Comparison of ENCODE assay signal across 8 cellular contexts in the genomic region with DNA sequence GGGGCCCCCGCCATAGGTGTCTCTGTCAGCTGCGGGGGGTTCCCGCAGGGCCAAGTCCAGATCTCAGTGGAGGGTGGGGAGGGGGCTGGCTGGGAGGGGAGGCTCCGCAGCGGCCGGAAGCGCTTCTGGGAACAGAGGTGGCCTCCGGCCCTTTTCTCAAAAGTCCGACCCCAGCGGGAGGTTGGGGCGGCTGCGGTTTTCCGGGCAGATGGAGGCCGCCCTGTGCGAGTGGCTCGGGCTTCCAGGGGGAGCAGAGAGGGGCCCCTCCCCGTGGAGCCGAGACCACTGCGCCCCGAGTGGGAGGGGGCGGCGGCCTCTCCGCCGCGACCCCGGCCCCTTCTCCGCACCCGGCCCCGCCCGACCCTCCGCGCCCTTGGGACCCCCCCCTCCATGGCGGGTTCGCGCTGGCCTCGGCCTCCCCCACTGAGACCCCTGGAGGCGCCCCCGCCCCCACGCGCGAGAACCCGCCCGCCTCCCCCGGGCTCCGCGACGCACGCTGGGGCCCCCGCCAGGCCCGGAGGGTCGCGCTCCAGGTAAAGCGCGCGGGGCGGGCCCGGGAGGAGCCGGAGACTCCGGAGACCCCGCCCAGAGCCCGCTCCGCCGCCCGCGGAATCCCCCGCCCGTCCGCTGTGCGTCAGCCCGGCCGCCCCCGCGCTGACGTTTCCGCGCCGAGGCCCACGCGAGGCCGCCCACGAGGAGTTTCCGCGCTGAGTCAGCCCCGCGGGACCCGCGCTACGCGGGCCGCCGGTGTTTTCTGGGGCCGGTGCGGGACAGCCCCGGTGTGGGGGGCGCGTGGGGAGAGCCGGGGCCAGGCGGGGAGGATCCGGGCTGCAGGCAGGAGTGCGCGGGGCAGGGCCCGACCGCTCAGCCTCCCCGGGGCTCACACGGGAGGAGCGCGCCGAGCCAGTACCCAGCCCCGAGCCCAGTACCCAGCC. TPM values are rescaled to one million over a fixed set of nuclear protein-coding genes. Genes with fewer than 3 reads are reported as not detected.
DNase-seq lines count a peak whose midpoint lies in the region; ATAC-seq and TF ChIP-seq lines count a peak whose summit lies in the region.

No MANE protein-coding gene starts in this region.

- H3K27ac ChIP-seq in parathyroid adenoma, result no peak overlapping the region

- no peak overlapping the region for H3K9ac ChIP-seq in parathyroid adenoma

- H3K4me1 Mint-ChIP-seq in type B pancreatic cell (ENCODE audit: unreplicated experiment), result no peaks in the 10 kb centered on the region

- peak overlapping the region; percentile 74 for H3K4me2 ChIP-seq in parathyroid adenoma (ENCODE audit: low read length)

- no peaks in the 10 kb centered on the region for H3K27me3 ChIP-seq in parathyroid adenoma (ENCODE audit: control insufficient read depth, insufficient read depth, low read length)

- no peaks in the 10 kb centered on the region for H3K9me3 ChIP-seq in parathyroid adenoma (ENCODE audit: control insufficient read depth, low read length)

- peak; percentile 54 for ATAC-seq in GM18907 (IDR thresholded peaks at IDR 0.05; ENCODE audit: unreplicated experiment)

- peak overlapping the region; percentile 68 for H2AFZ ChIP-seq in parathyroid adenoma

- peak overlapping the region; percentile 63 for H3K4me3 Mint-ChIP-seq in type B pancreatic cell

- H3K79me2 ChIP-seq in parathyroid adenoma, result no peaks in the 10 kb centered on the region

- no peaks in the 10 kb centered on the region for H3K36me3 ChIP-seq in parathyroid adenoma (ENCODE audit: control insufficient read depth, insufficient read depth, low read length)

- H3K36me3 Mint-ChIP-seq in type B pancreatic cell, result no peaks in the 10 kb centered on the region

- H3K4me1 ChIP-seq in parathyroid adenoma, result no peaks in the 10 kb centered on the region

- no peak overlapping the region for H3K4me3 ChIP-seq in fibroblast of mammary gland (ENCODE audit: control insufficient read depth, low read depth, low read length)
- H3K4me3 ChIP-seq in parathyroid adenoma (ENCODE audit: low read depth, low read length), result peak overlapping the region; percentile 34

- H3K27me3 Mint-ChIP-seq in type B pancreatic cell, result no peaks in the 10 kb centered on the region

- H3K27ac Mint-ChIP-seq in type B pancreatic cell, result no peak overlapping the region

- in situ Hi-C loops in G401 (cut with HindIII; ENCODE audit: low sequenced_read_pairs), result no loop called here

- no peaks in the 10 kb centered on the region for H3K9me3 Mint-ChIP-seq in type B pancreatic cell

- no peak for TF ChIP-seq CTCF in fibroblast of mammary gland (conservative IDR thresholded peaks at IDR 0.05; ENCODE audit: control insufficient read depth, insufficient read depth, low read depth, low read length)
- TF ChIP-seq CTCF in parathyroid adenoma (IDR thresholded peaks at IDR 0.05), result no peak
- TF ChIP-seq CTCF in type B pancreatic cell (conservative IDR thresholded peaks at IDR 0.05), result no peak

- peak; percentile 63 for DNase-seq in NCI-H226
- DNase-seq in activated T-cell treated with anti-CD3 and anti-CD28 coated beads for 24 hours (ENCODE audit: low read depth), result peak; percentile 86
- DNase-seq in fibroblast of mammary gland (ENCODE audit: low read depth), result peak; percentile 53
- no peak for DNase-seq in type B pancreatic cell (ENCODE audit: extremely low spot score, unreplicated experiment)
- DNase-seq in G401 (ENCODE audit: low spot score), result no peak
- no peak for DNase-seq in globus pallidus (ENCODE audit: low spot score)

RNA-seq across cellular contexts. Expression of a gene that starts 5.2 kb away (rescaled TPM):
- 0.38 TPM in 1 of 2 replicates, not detected in the other for total RNA-seq in type B pancreatic cell (ENCODE audit: low replicate concordance)
- 1.2 TPM in 1 of 2 replicates, not detected in the other for total RNA-seq in G401 (2014; rRNA removed; shearing (Covaris generic))

RNA-seq across cellular contexts. Expression of a gene that starts 12.8 kb away (rescaled TPM):
- total RNA-seq in type B pancreatic cell (ENCODE audit: low replicate concordance), result 0.31 TPM in 1 of 2 replicates, not detected in the other
- not detected in 2 replicates for total RNA-seq in G401 (2014; rRNA removed; shearing (Covaris generic))

RNA-seq across cellular contexts. Expression of a gene that starts 27.5 kb away (rescaled TPM):
- 0.88 and 1.4 TPM in 2 replicates for total RNA-seq in type B pancreatic cell (ENCODE audit: low replicate concordance)
- not detected in 2 replicates for total RNA-seq in G401 (2014; rRNA removed; shearing (Covaris generic))

RNA-seq across cellular contexts. Expression of a gene that starts 30.7 kb away (rescaled TPM):
- 116 and 136 TPM in 2 replicates for total RNA-seq in type B pancreatic cell (ENCODE audit: low replicate concordance)
- total RNA-seq in G401 (2014; rRNA removed; shearing (Covaris generic)), result 92.4 and 99.1 TPM in 2 replicates

RNA-seq across cellular contexts. Expression of a gene that starts 30.9 kb away (rescaled TPM):
- 19.5 and 30.2 TPM in 2 replicates for total RNA-seq in type B pancreatic cell (ENCODE audit: low replicate concordance)
- 38.4 and 44.3 TPM in 2 replicates for total RNA-seq in G401 (2014; rRNA removed; shearing (Covaris generic))

Comparison
In these comparisons a context has a peak if more than half of its experiments do, and no peak if none do; other contexts are left out.
1. DNase-seq: peak in NCI-H226 (single experiment), activated T-cell treated with anti-CD3 and anti-CD28 coated beads for 24 hours (single experiment) and fibroblast of mammary gland (single experiment); none in type B pancreatic cell (single experiment), G401 (single experiment) and globus pallidus (single experiment).